In genomic region chr13:91381371-91381770, GRCh38 we compare ENCODE assay signal across 9 cellular contexts. TPM values are rescaled to one million over a fixed set of nuclear protein-coding genes. Genes with fewer than 3 reads are reported as not detected.
DNase-seq lines count a peak whose midpoint lies in the region; TF ChIP-seq lines count a peak whose summit lies in the region.
"Had no signal": no experiment of that assay in that cellular context is flagged by ENCODE, and none has a peak within 500 bp of the region (broad histone marks: within the 10 kb centered on the region; RNA-seq: fewer than 3 reads in every experiment).

No MANE protein-coding gene starts in this region.

- DNase-seq in GM13977 (ENCODE audit: low spot score): no peak
- peak; percentile 60 for DNase-seq in Karpas-422
- DNase-seq in mammary epithelial cell: no peak
- no peak for DNase-seq in neural crest cell (ENCODE audit: low read depth, low spot score)
- no peak for DNase-seq in activated CD4-positive, alpha-beta T cell treated with anti-CD3 and anti-CD28 coated beads, Interleukin-2, amount 10 ng/mL, durations not matched to agents 7 days and 5 days
- no peak for DNase-seq in activated naive CD8-positive, alpha-beta T cell treated with anti-CD3 and anti-CD28 coated beads for 36 hours
- no peak for DNase-seq in activated CD8-positive, alpha-beta memory T cell treated with anti-CD3 and anti-CD28 coated beads, Interleukin-2, amount 50 U/mL, for 4 hours

- H4K20me1 ChIP-seq in Karpas-422 (ENCODE audit: insufficient read depth, low read depth, low read length) (no peaks in the 10 kb centered on the region), mammary epithelial cell (ENCODE audit: insufficient read depth, low read length) (no peaks in the 10 kb centered on the region)

- no peaks in the 10 kb centered on the region for H3K9me3 Mint-ChIP-seq in neural crest cell
- no peaks in the 10 kb centered on the region for H3K9me3 Mint-ChIP-seq in activated CD4-positive, alpha-beta T cell treated with anti-CD3 and anti-CD28 coated beads, Interleukin-2, amount 10 ng/mL, durations not matched to agents 7 days and 5 days
- H3K9me3 Mint-ChIP-seq in activated naive CD8-positive, alpha-beta T cell treated with anti-CD3 and anti-CD28 coated beads for 36 hours: no peaks in the 10 kb centered on the region
- H3K9me3 Mint-ChIP-seq: dendritic cell treated with granulocyte-macrophage colony-stimulating factor and Interleukin-4, amounts not matched to agents 40 ng/mL and 50 ng/mL, for 4 days had no signal

- no peaks in the 10 kb centered on the region for H3K9me2 ChIP-seq in Karpas-422 (replicated peaks; ENCODE audit: insufficient read depth, low read length)

- in situ Hi-C loops in GM13977 (cut with MboI; ENCODE audit: low pct_unique_long_range_greater_than_20kb, low sequenced_read_pairs, unreplicated experiment) (loop anchor here (25.0 kb wide), 1 partner anchor 331 kb away; no protein-coding TSS in a partner anchor), mammary epithelial cell (cut with MboI; ENCODE audit: low sequenced_read_pairs in 2 of 2) (loop anchor here in 1 of 2 donors (10.0 kb wide), 1 partner anchor 343 kb away; no protein-coding TSS in a partner anchor)

- TF ChIP-seq CTCF in GM13977 (IDR thresholded peaks at IDR 0.05; ENCODE audit: extremely low read depth, insufficient read depth, missing control alignments) (peak; percentile 52), mammary epithelial cell (conservative IDR thresholded peaks at IDR 0.05 in 1 of 2, IDR thresholded peaks at IDR 0.05 in 1 of 2; ENCODE audit: extremely low read depth in 1 of 2, insufficient read depth in 1 of 2, low read depth in 1 of 2, low read length in 2 of 2) (peak; percentile 21 to 55), neural crest cell (conservative IDR thresholded peaks at IDR 0.05) (peak; percentile 66)

- no peak overlapping the region for H3K9ac ChIP-seq in Karpas-422 (ENCODE audit: low read length)
- no peak overlapping the region for H3K9ac ChIP-seq in mammary epithelial cell (ENCODE audit: insufficient read depth, low read length)

- H3K27ac Mint-ChIP-seq in neural crest cell (ENCODE audit: unreplicated experiment): no peak overlapping the region
- H3K27ac Mint-ChIP-seq in activated CD4-positive, alpha-beta T cell treated with anti-CD3 and anti-CD28 coated beads, Interleukin-2, amount 10 ng/mL, durations not matched to agents 7 days and 5 days: no peak overlapping the region
- no peak overlapping the region for H3K27ac Mint-ChIP-seq in activated naive CD8-positive, alpha-beta T cell treated with anti-CD3 and anti-CD28 coated beads for 36 hours
- H3K27ac Mint-ChIP-seq: dendritic cell treated with granulocyte-macrophage colony-stimulating factor and Interleukin-4, amounts not matched to agents 40 ng/mL and 50 ng/mL, for 4 days had no signal

- no peaks in the 10 kb centered on the region for H3K79me2 ChIP-seq in Karpas-422 (ENCODE audit: low read length)
- no peaks in the 10 kb centered on the region for H3K79me2 ChIP-seq in mammary epithelial cell (ENCODE audit: insufficient read depth, low read length)

- no peak overlapping the region for H3K4me2 ChIP-seq in Karpas-422 (ENCODE audit: low read depth, low read length, poor library complexity, severe bottlenecking)
- no peak overlapping the region for H3K4me2 ChIP-seq in mammary epithelial cell (ENCODE audit: insufficient read depth, low read depth, low read length)

- CTCF ChIA-PET in mammary epithelial cell (lab: Charles Lee; ENCODE audit: low non-redundant PET): no interaction called here
- CTCF ChIA-PET in activated CD4-positive, alpha-beta T cell treated with anti-CD3 and anti-CD28 coated beads, Interleukin-2, amount 10 ng/mL, durations not matched to agents 7 days and 5 days (lab: Charles Lee): no interaction called here

- H3K4me1 Mint-ChIP-seq in neural crest cell: no peaks in the 10 kb centered on the region
- no peaks in the 10 kb centered on the region for H3K4me1 Mint-ChIP-seq in activated CD4-positive, alpha-beta T cell treated with anti-CD3 and anti-CD28 coated beads, Interleukin-2, amount 10 ng/mL, durations not matched to agents 7 days and 5 days
- no peaks in the 10 kb centered on the region for H3K4me1 Mint-ChIP-seq in activated naive CD8-positive, alpha-beta T cell treated with anti-CD3 and anti-CD28 coated beads for 36 hours

- H3K27ac ChIP-seq in Karpas-422 (ENCODE audit: low read length): no peak overlapping the region
- H3K27ac ChIP-seq in mammary epithelial cell (ENCODE audit: insufficient read depth, low read depth, low read length): no peak overlapping the region

- dilution Hi-C loops in mammary epithelial cell (cut with HindIII; ENCODE audit: low sequenced_read_pairs): no loop called here

- H3K9me3 ChIP-seq in Karpas-422 (ENCODE audit: low read length): no peaks in the 10 kb centered on the region
- no peaks in the 10 kb centered on the region for H3K9me3 ChIP-seq in mammary epithelial cell (replicated peaks; ENCODE audit: insufficient read depth, low read length)
- H3K9me3 ChIP-seq: HAP-1 had no signal

- H2AFZ ChIP-seq in Karpas-422 (ENCODE audit: low read length): no peak overlapping the region
- H2AFZ ChIP-seq in mammary epithelial cell (ENCODE audit: low read depth, low read length): no peak overlapping the region

- H3K36me3 ChIP-seq in Karpas-422 (ENCODE audit: insufficient read depth, low read length): no peaks in the 10 kb centered on the region
- H3K36me3 ChIP-seq in mammary epithelial cell (ENCODE audit: insufficient read depth, low read length): no peaks in the 10 kb centered on the region
- H3K36me3 ChIP-seq: HAP-1 had no signal

- intact Hi-C loops in mammary epithelial cell (cut with micrococcal nuclease): no loop called here

- no peak overlapping the region for H3K4me3 ChIP-seq in Karpas-422 (ENCODE audit: low read length)
- no peak overlapping the region for H3K4me3 ChIP-seq in mammary epithelial cell (replicated peaks in 1 of 3; ENCODE audit: insufficient read depth in 1 of 3, low read depth in 2 of 3, low read length in 3 of 3)
- H3K4me3 ChIP-seq: HAP-1 had no signal

- H3K27me3 ChIP-seq in Karpas-422 (ENCODE audit: low read length) (no peaks in the 10 kb centered on the region), mammary epithelial cell (ENCODE audit: insufficient read depth, low read length) (no peaks in the 10 kb centered on the region)

- BruUV-seq in mammary epithelial cell (replicated peaks; lab: Mats Ljungman, UMichigan): no TSS peak

- H3K4me3 Mint-ChIP-seq in neural crest cell: no peak overlapping the region
- no peak overlapping the region for H3K4me3 Mint-ChIP-seq in activated CD4-positive, alpha-beta T cell treated with anti-CD3 and anti-CD28 coated beads, Interleukin-2, amount 10 ng/mL, durations not matched to agents 7 days and 5 days
- no peak overlapping the region for H3K4me3 Mint-ChIP-seq in activated naive CD8-positive, alpha-beta T cell treated with anti-CD3 and anti-CD28 coated beads for 36 hours
- H3K4me3 Mint-ChIP-seq: dendritic cell treated with granulocyte-macrophage colony-stimulating factor and Interleukin-4, amounts not matched to agents 40 ng/mL and 50 ng/mL, for 4 days had no signal

- no peaks in the 10 kb centered on the region for H3K36me3 Mint-ChIP-seq in neural crest cell (ENCODE audit: low read depth)
- no peaks in the 10 kb centered on the region for H3K36me3 Mint-ChIP-seq in activated CD4-positive, alpha-beta T cell treated with anti-CD3 and anti-CD28 coated beads, Interleukin-2, amount 10 ng/mL, durations not matched to agents 7 days and 5 days (ENCODE audit: low read depth)
- no peaks in the 10 kb centered on the region for H3K36me3 Mint-ChIP-seq in activated naive CD8-positive, alpha-beta T cell treated with anti-CD3 and anti-CD28 coated beads for 36 hours

- H3K27me3 Mint-ChIP-seq in neural crest cell (ENCODE audit: low read depth): peaks cover 10% of the 10 kb centered on the region
- H3K27me3 Mint-ChIP-seq in activated CD4-positive, alpha-beta T cell treated with anti-CD3 and anti-CD28 coated beads, Interleukin-2, amount 10 ng/mL, durations not matched to agents 7 days and 5 days: peaks cover 17% of the 10 kb centered on the region
- peaks cover 9% of the 10 kb centered on the region for H3K27me3 Mint-ChIP-seq in activated naive CD8-positive, alpha-beta T cell treated with anti-CD3 and anti-CD28 coated beads for 36 hours
- H3K27me3 Mint-ChIP-seq: dendritic cell treated with granulocyte-macrophage colony-stimulating factor and Interleukin-4, amounts not matched to agents 40 ng/mL and 50 ng/mL, for 4 days had no signal

- POLR2A ChIA-PET in activated CD4-positive, alpha-beta T cell treated with anti-CD3 and anti-CD28 coated beads, Interleukin-2, amount 10 ng/mL, durations not matched to agents 7 days and 5 days (lab: Charles Lee): no interaction called here

- H3K4me1 ChIP-seq in Karpas-422 (ENCODE audit: low read length): no peaks in the 10 kb centered on the region
- H3K4me1 ChIP-seq in mammary epithelial cell (ENCODE audit: insufficient read depth, low read length): no peaks in the 10 kb centered on the region
- H3K4me1 ChIP-seq: HAP-1 had no signal

RNA-seq across cellular contexts. Expression of gene GPC5, which starts 17.1 kb away (rescaled TPM):
- total RNA-seq in Karpas-422 (2014; rRNA removed; shearing (Covaris generic); ENCODE audit: low replicate concordance): not detected in 2 replicates
- 1 to 10 TPM in 1 of 2 donors, not detected in 1; 1.2 TPM for total RNA-seq in mammary epithelial cell
- polyA plus RNA-seq in mammary epithelial cell: 0.03 TPM
- polyA minus RNA-seq in mammary epithelial cell: not detected
- total RNA-seq in neural crest cell: 0.28 and 0.84 TPM in 2 replicates
- under 1 TPM in 1 of 2 experiments, not detected in 1; 0.06 TPM for total RNA-seq in activated CD4-positive, alpha-beta T cell treated with anti-CD3 and anti-CD28 coated beads, Interleukin-2, amount 10 ng/mL, durations not matched to agents 7 days and 5 days
- under 1 TPM in 1 of 2 experiments, not detected in 1; 0.23 TPM for total RNA-seq in activated naive CD8-positive, alpha-beta T cell treated with anti-CD3 and anti-CD28 coated beads for 36 hours

RNA-seq across cellular contexts. Expression of gene MIR17HG, which starts 33.9 kb away (rescaled TPM):
- 3.8 and 23.4 TPM in 2 replicates for total RNA-seq in Karpas-422 (2014; rRNA removed; shearing (Covaris generic); ENCODE audit: low replicate concordance)
- 1 to 10 TPM; 4.0 to 5.2 TPM for total RNA-seq in mammary epithelial cell
- polyA plus RNA-seq in mammary epithelial cell: 0.59 TPM
- polyA minus RNA-seq in mammary epithelial cell: 8.6 TPM
- total RNA-seq in neural crest cell: 40.6 and 40.9 TPM in 2 replicates
- total RNA-seq in activated CD4-positive, alpha-beta T cell treated with anti-CD3 and anti-CD28 coated beads, Interleukin-2, amount 10 ng/mL, durations not matched to agents 7 days and 5 days: 1 to 10 TPM; 8.1 to 8.7 TPM
- total RNA-seq in activated naive CD8-positive, alpha-beta T cell treated with anti-CD3 and anti-CD28 coated beads for 36 hours: 10 to 100 TPM; 26.4 to 30.0 TPM
